In the genomic region with DNA sequence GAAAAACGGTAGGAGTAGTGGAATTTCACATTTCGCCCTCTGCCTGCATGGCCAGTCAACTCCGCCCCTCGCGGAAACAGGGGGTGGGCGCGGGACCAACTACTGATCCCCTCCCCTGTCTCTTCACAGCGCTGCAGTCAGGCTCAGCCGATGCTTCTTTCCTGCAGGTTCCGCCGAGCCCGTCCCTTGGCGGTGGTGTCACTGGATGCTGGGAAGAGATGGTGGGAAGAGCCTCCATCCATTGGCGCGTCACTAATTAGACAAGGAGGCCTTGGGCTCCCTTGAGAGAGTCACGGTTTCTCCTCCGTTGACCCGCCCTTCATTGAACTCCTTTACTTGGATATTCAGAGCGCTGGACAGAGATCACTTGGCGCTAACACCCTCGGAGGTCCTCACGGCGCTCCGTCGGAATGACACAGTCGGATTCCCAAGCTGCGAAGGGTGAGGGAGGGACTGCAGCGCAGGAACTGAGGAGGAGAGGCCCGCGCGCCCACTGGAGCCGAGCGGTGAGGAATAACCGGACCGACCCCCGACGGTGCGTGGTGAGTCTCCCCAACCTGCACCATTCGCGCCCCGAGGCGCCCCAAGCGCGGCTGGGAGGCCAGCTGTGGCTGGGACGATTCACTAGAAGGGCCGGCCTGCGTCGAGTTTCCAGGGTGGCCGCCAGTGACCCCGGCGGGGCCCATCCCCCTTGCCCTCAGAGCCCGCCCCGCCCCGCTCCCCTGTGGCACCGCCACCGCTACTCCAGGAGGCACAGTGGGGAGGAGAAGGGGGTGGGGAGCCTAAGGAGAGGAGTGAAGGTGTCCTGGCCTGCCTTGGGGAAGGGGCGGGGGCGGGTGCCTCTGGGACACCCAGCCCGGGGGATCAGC, we compare ENCODE assay signal across 12 cellular contexts. TPM values are rescaled to one million over a fixed set of nuclear protein-coding genes. Genes with fewer than 3 reads are reported as not detected.
A peak's percentile ranks its signal among the peaks of the same experiment; 100 is the strongest.
DNase-seq lines count a peak whose midpoint lies in the region; ATAC-seq lines count a peak whose summit lies in the region.
"Had no signal": no experiment of that assay in that cellular context is flagged by ENCODE, and none has a peak within 500 bp of the region (broad histone marks: within the 10 kb centered on the region; RNA-seq: fewer than 3 reads in every experiment).

No MANE protein-coding gene starts in this region.

- ATAC-seq in naive B cell (ENCODE audit: low read depth in 2 of 2), result peak in 1 of 2 donors; percentile 4
- no peak for ATAC-seq in GM21717 (IDR thresholded peaks at IDR 0.05; ENCODE audit: unreplicated experiment)

- H3K4me3 Mint-ChIP-seq in CD4-positive, alpha-beta memory T cell, result peak overlapping the region; percentile 31 to 85 (median 56)
- H3K4me3 Mint-ChIP-seq in naive B cell, result peak overlapping the region; percentile 84 to 94 (median 89)

- CTCF ChIA-PET in CD4-positive, alpha-beta memory T cell (lab: Charles Lee; ENCODE audit: partially characterized antibody), result interaction anchor here (0.9 to 18.0 kb wide), 10 partner anchors 8 to 169 kb away, joined by 3 to 561 read pairs (median 9); partner anchors contain the start of gene CEACAM21

- intact Hi-C loops in CD4-positive, alpha-beta memory T cell (cut with micrococcal nuclease), result no loop called here

- H3K36me3 Mint-ChIP-seq in CD4-positive, alpha-beta memory T cell, result peaks cover 41 to 48% of the 10 kb centered on the region in 2 donors
- H3K36me3 Mint-ChIP-seq in naive B cell, result no peaks in the 10 kb centered on the region

- peaks cover 4% of the 10 kb centered on the region for H3K36me3 ChIP-seq in CD4-positive, alpha-beta memory T cell (ENCODE audit: insufficient read depth, low read length)
- H3K36me3 ChIP-seq in HUES6 (ENCODE audit: control insufficient read depth, insufficient read depth, low read length), result no peaks in the 10 kb centered on the region
- H3K36me3 ChIP-seq: Peyer's patch had no signal

- H3K27me3 Mint-ChIP-seq in CD4-positive, alpha-beta memory T cell, result no peaks in the 10 kb centered on the region
- no peaks in the 10 kb centered on the region for H3K27me3 Mint-ChIP-seq in naive B cell

- H3K4me1 Mint-ChIP-seq in CD4-positive, alpha-beta memory T cell, result peaks cover 48 to 83% (median 69%) of the 10 kb centered on the region in 4 donors
- H3K4me1 Mint-ChIP-seq in naive B cell, result peaks cover 35 to 67% (median 46%) of the 10 kb centered on the region in 3 donors

- H3K4me1 ChIP-seq in CD4-positive, alpha-beta memory T cell (ENCODE audit: insufficient read depth, low read length), result peaks cover 75% of the 10 kb centered on the region
- peaks cover 7% of the 10 kb centered on the region; the same call in 1 of the 2 replicates for H3K4me1 ChIP-seq in HUES6 (ENCODE audit: control insufficient read depth, insufficient read depth, low read length)

- H3K4me3 ChIP-seq in CD4-positive, alpha-beta memory T cell (ENCODE audit: low read length in 2 of 2), result no peak overlapping the region
- peak overlapping the region; percentile 46 for H3K4me3 ChIP-seq in HUES6 (ENCODE audit: low read depth, low read length)

- peak overlapping the region in 5 of 7 donors; percentile 12 to 88 (median 50) for H3K27ac Mint-ChIP-seq in CD4-positive, alpha-beta memory T cell
- H3K27ac Mint-ChIP-seq in naive B cell, result peak overlapping the region; percentile 36 to 89 (median 81)

- no peaks in the 10 kb centered on the region for H3K9me3 Mint-ChIP-seq in CD4-positive, alpha-beta memory T cell
- no peaks in the 10 kb centered on the region for H3K9me3 Mint-ChIP-seq in naive B cell

- H3K27ac ChIP-seq in CD4-positive, alpha-beta memory T cell (ENCODE audit: low read depth, low read length), result no peak overlapping the region
- H3K27ac ChIP-seq in HUES6 (ENCODE audit: low read depth, low read length), result no peak overlapping the region
- H3K27ac ChIP-seq: Peyer's patch had no signal

- no peaks in the 10 kb centered on the region for H3K27me3 ChIP-seq in CD4-positive, alpha-beta memory T cell (ENCODE audit: insufficient read depth, low read length)
- H3K27me3 ChIP-seq in HUES6 (ENCODE audit: control insufficient read depth, insufficient read depth, low read length), result peaks cover 93% of the 10 kb centered on the region

- H3K9ac ChIP-seq in HUES6 (ENCODE audit: low read length), result no peak overlapping the region

- POLR2A ChIA-PET in CD4-positive, alpha-beta memory T cell (lab: Charles Lee; ENCODE audit: partially characterized antibody), result interaction anchor here (1.2 to 22.7 kb wide), 6 partner anchors 7 to 36 kb away, joined by 5 to 547 read pairs (median 10); no protein-coding TSS in a partner anchor

- H3K9me3 ChIP-seq in CD4-positive, alpha-beta memory T cell (ENCODE audit: control insufficient read depth in 1 of 2, low read length in 2 of 2), result no peaks in the 10 kb centered on the region
- H3K9me3 ChIP-seq in HUES6 (ENCODE audit: control insufficient read depth, insufficient read depth, low read depth, low read length), result no peaks in the 10 kb centered on the region
- H3K9me3 ChIP-seq: Peyer's patch had no signal

- no peak for DNase-seq in CD4-positive, alpha-beta memory T cell
- DNase-seq in ecto neural progenitor cell (ENCODE audit: low spot score), result peak; percentile 71
- DNase-seq in naive B cell, result no peak
- DNase-seq in epidermal melanocyte (ENCODE audit: insufficient read length, low spot score), result no peak
- no peak for DNase-seq in NCI-H1436 treated with DMSO at 0.1 percent for 48 hours (lab: John Stamatoyannopoulos, UW)
- DNase-seq in SKM-1 (lab: John Stamatoyannopoulos, UW; ENCODE audit: unreplicated experiment), result no peak
- DNase-seq: GDM1, midbrain, NCI-H1092, Peyer's patch had no signal

RNA-seq across cellular contexts. Expression of gene CEACAM21, which starts 11.2 kb away (rescaled TPM):
- 10 to 100 TPM; 42.8 to 48.7 TPM for total RNA-seq in CD4-positive, alpha-beta memory T cell
- 10 to 100 TPM; 60.4 to 61.2 TPM for polyA plus RNA-seq in CD4-positive, alpha-beta memory T cell
- polyA plus RNA-seq in naive B cell (ENCODE audit: low read depth in 6 of 6), result 10 to 100 TPM in 5 of 6 donors, 1 to 10 TPM in 1; 7.1 to 57.2 (median 20.0) TPM
